In the genomic region with DNA sequence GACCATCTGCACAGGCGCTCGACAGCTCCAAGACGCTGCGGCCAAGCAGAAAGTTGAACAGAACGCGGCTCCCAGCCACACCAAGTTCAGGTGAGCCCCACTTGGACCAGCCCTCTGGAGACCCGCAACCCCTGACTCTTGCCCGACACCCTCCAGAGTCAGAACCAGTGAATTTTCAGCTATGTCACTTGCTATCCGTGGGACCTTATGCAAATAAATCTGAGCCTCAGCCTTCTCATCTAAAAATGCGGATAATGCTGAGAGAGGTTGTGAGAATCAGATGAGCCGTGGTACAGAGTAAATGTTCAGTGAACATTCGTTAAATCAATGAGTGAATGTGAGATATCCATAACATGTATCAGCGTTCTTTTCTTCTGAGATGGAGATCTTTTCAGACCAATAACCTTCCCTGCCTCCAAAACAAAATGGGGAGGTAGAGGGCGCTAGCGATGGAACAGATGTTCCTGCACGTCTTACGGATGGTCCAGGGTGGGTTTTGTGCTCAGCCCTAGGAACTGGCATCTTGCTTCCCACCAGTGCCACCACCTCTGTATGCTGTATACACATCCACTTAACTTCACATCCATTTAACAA, we compare ENCODE assay signal across 8 cellular contexts. TPM values are rescaled to one million over a fixed set of nuclear protein-coding genes. Genes with fewer than 3 reads are reported as not detected.
DNase-seq lines count a peak whose midpoint lies in the region; ATAC-seq and TF ChIP-seq lines count a peak whose summit lies in the region.

No MANE protein-coding gene starts in this region.

- WGBS in trophoblast cell (ENCODE audit: extremely low coverage, insufficient coverage, insufficient read length), result no CpG with 5 or more reads among the region's 17 CpGs

- H3K4me2 ChIP-seq in fibroblast of lung (ENCODE audit: extremely low read depth, insufficient read depth, low read length) (peak overlapping the region; percentile 84), trophoblast cell (ENCODE audit: low read length) (peak overlapping the region; percentile 85)

- H3K27ac Mint-ChIP-seq in HFFc6 (peak overlapping the region; percentile 98), T-helper 17 cell (peak overlapping the region; percentile 94)

- peaks cover 15% of the 10 kb centered on the region for H3K79me1 ChIP-seq in trophoblast cell (ENCODE audit: low read length)

- H3K36me3 Mint-ChIP-seq in HFFc6 (ENCODE audit: low read depth) (peaks cover 26% of the 10 kb centered on the region), T-helper 17 cell (ENCODE audit: low read depth) (peaks cover 5% of the 10 kb centered on the region)

- TF ChIP-seq CTCF in HFFc6 (IDR thresholded peaks at IDR 0.05) (peak; percentile 69), fibroblast of lung (conservative IDR thresholded peaks at IDR 0.05 in 1 of 2, IDR thresholded peaks at IDR 0.05 in 1 of 2; ENCODE audit: low read depth in 1 of 2, low read length in 2 of 2) (peak; percentile 35 to 40)

- peak; percentile 47 for DNase-seq in D341Med (ENCODE audit: low spot score)
- DNase-seq in HFFc6, result no peak
- DNase-seq in T-helper 17 cell, result no peak
- DNase-seq in fibroblast of lung (ENCODE audit: low read depth in 2 of 2), result peak in 1 of 2 donors; percentile 29
- no peak for DNase-seq in trophoblast cell
- no peak for DNase-seq in effector CD8-positive, alpha-beta T cell (lab: John Stamatoyannopoulos, UW)
- no peak for DNase-seq in NCI-H446 treated with DMSO at 0.1 percent for 48 hours (lab: John Stamatoyannopoulos, UW)
- DNase-seq in HK-2 (ENCODE audit: unreplicated experiment), result no peak

- peak overlapping the region; percentile 86 for H2AFZ ChIP-seq in fibroblast of lung (ENCODE audit: low read length)
- H2AFZ ChIP-seq in trophoblast cell (ENCODE audit: insufficient read depth, low read length, poor library complexity), result peak overlapping the region; percentile 77

- peak overlapping the region; percentile 82 to 100 (median 96) for H3K4me3 ChIP-seq in fibroblast of lung (replicated peaks in 1 of 4; ENCODE audit: control extremely low read depth in 1 of 4, insufficient read depth in 1 of 4, low read depth in 3 of 4, low read length in 4 of 4)
- H3K4me3 ChIP-seq in trophoblast cell (ENCODE audit: low read depth, low read length), result peak overlapping the region; percentile 79

- H2BK120ac ChIP-seq in trophoblast cell (ENCODE audit: insufficient read depth, low read length, poor library complexity), result peak overlapping the region; percentile 50

- H3K4me1 ChIP-seq in fibroblast of lung (ENCODE audit: control insufficient read depth, extremely low read depth, insufficient read depth, low read length), result peaks cover 10% of the 10 kb centered on the region
- H3K4me1 ChIP-seq in trophoblast cell (ENCODE audit: control insufficient read depth in 1 of 2, insufficient read depth in 2 of 2, low read length in 2 of 2), result peaks cover 8 to 12% of the 10 kb centered on the region in 2 experiments

- H3K4me1 Mint-ChIP-seq in HFFc6 (ENCODE audit: low read depth) (peaks cover 46% of the 10 kb centered on the region), T-helper 17 cell (peaks cover 24% of the 10 kb centered on the region)

- H3K9ac ChIP-seq in fibroblast of lung (ENCODE audit: insufficient read depth, low read length) (peak overlapping the region; percentile 89), trophoblast cell (ENCODE audit: low read length) (peak overlapping the region; percentile 75)

- peak overlapping the region; percentile 28 for H2AK5ac ChIP-seq in trophoblast cell (ENCODE audit: low read length)

- no peaks in the 10 kb centered on the region for H3K27me3 ChIP-seq in fibroblast of lung (ENCODE audit: control insufficient read depth, insufficient read depth, low read length)
- H3K27me3 ChIP-seq in trophoblast cell (ENCODE audit: insufficient read depth, low read length), result no peaks in the 10 kb centered on the region

- peak overlapping the region; percentile 83 for H3K14ac ChIP-seq in trophoblast cell (ENCODE audit: low read length)

- H2BK5ac ChIP-seq in trophoblast cell (ENCODE audit: low read depth, low read length, poor library complexity), result peak overlapping the region; percentile 37

- H3K79me2 ChIP-seq in fibroblast of lung (ENCODE audit: control insufficient read depth, insufficient read depth, low read length) (peaks cover 25% of the 10 kb centered on the region), trophoblast cell (ENCODE audit: control insufficient read depth, insufficient read depth, low read length, poor library complexity) (peaks cover 6% of the 10 kb centered on the region)

- H3K36me3 ChIP-seq in fibroblast of lung (ENCODE audit: control insufficient read depth, insufficient read depth, low read length), result peaks cover 4% of the 10 kb centered on the region
- peaks cover 5 to 16% of the 10 kb centered on the region in 2 experiments for H3K36me3 ChIP-seq in trophoblast cell (ENCODE audit: control insufficient read depth in 1 of 2, insufficient read depth in 2 of 2, low read length in 2 of 2)

- H3K9me3 Mint-ChIP-seq in HFFc6, result no peaks in the 10 kb centered on the region

- peak overlapping the region; percentile 96 for H3K27ac ChIP-seq in fibroblast of lung (ENCODE audit: insufficient read depth, low read length)
- no peak overlapping the region for H3K27ac ChIP-seq in trophoblast cell (ENCODE audit: low read depth, low read length)

- H3K27me3 Mint-ChIP-seq in HFFc6 (ENCODE audit: insufficient read depth) (no peaks in the 10 kb centered on the region), T-helper 17 cell (no peaks in the 10 kb centered on the region)

- no peak for ATAC-seq in T-helper 17 cell

- no peaks in the 10 kb centered on the region for H4K20me1 ChIP-seq in fibroblast of lung (ENCODE audit: control insufficient read depth, extremely low read depth, insufficient read depth, low read length)

- H2BK12ac ChIP-seq in trophoblast cell (ENCODE audit: low read length), result peak overlapping the region; percentile 19

- H4K12ac ChIP-seq in trophoblast cell (ENCODE audit: low read depth, low read length), result peak overlapping the region; percentile 56

- H4K91ac ChIP-seq in trophoblast cell (ENCODE audit: low read depth, low read length), result peak overlapping the region; percentile 99

- peak overlapping the region; percentile 77 for H3K4ac ChIP-seq in trophoblast cell (ENCODE audit: low read depth, low read length)

- H4K8ac ChIP-seq in trophoblast cell (ENCODE audit: low read depth, low read length), result peak overlapping the region; percentile 87

- H3K23ac ChIP-seq in trophoblast cell (ENCODE audit: low read length), result no peak overlapping the region

- H3K18ac ChIP-seq in trophoblast cell (ENCODE audit: low read length), result peak overlapping the region; percentile 64

- no peaks in the 10 kb centered on the region for H3K9me3 ChIP-seq in T-helper 17 cell (ENCODE audit: control insufficient read depth, low read length, poor library complexity, severe bottlenecking)
- H3K9me3 ChIP-seq in fibroblast of lung (ENCODE audit: control insufficient read depth, insufficient read depth, low read depth, low read length), result no peaks in the 10 kb centered on the region
- H3K9me3 ChIP-seq in trophoblast cell (ENCODE audit: insufficient read depth, low read depth, low read length), result no peaks in the 10 kb centered on the region

- H3K4me3 Mint-ChIP-seq in HFFc6 (peak overlapping the region; percentile 92), T-helper 17 cell (peak overlapping the region; percentile 92)

RNA-seq across cellular contexts. Expression of a gene that starts 0.5 kb away (rescaled TPM):
- 10 to 100 TPM; 63.4 to 75.9 (median 69.4) TPM for total RNA-seq in HFFc6 (2021; fragmentation: NEBNext Ultra II Directional; extraction: Animal tissue kit (Norgen Biotek cat#: 25700))
- 10 to 100 TPM; 18.6 to 19.3 TPM for total RNA-seq in T-helper 17 cell
- total RNA-seq in fibroblast of lung, result 23.6 and 27.1 TPM in 2 replicates
- 46.4 and 84.5 TPM in 2 replicates for polyA plus RNA-seq in fibroblast of lung
- 54.0 and 81.8 TPM in 2 replicates for polyA plus RNA-seq in fibroblast of lung (2012)
- 29.3 and 34.1 TPM in 2 replicates for polyA minus RNA-seq in fibroblast of lung (ENCODE audit: low replicate concordance)
- polyA plus RNA-seq in trophoblast cell (2013), result 61.6 and 62.4 TPM in 2 replicates

RNA-seq across cellular contexts. Expression of a gene that starts 0.8 kb away (rescaled TPM):
- total RNA-seq in HFFc6 (2021; fragmentation: NEBNext Ultra II Directional; extraction: Animal tissue kit (Norgen Biotek cat#: 25700)), result 10 to 100 TPM; 27.3 to 31.3 (median 29.0) TPM
- total RNA-seq in T-helper 17 cell (10 to 100 TPM; 11.7 to 12.5 TPM), fibroblast of lung (13.4 and 13.7 TPM in 2 replicates)
- polyA plus RNA-seq in fibroblast of lung, result 21.4 and 27.0 TPM in 2 replicates
- polyA plus RNA-seq in fibroblast of lung (2012), result 19.4 and 28.9 TPM in 2 replicates
- polyA minus RNA-seq in fibroblast of lung (ENCODE audit: low replicate concordance), result 6.0 and 9.4 TPM in 2 replicates
- 34.0 and 34.5 TPM in 2 replicates for polyA plus RNA-seq in trophoblast cell (2013)
